8 cellular contexts compared by ENCODE assay signal in genomic region chr9:133417541-133418461, GRCh38. TPM values are rescaled to one million over a fixed set of nuclear protein-coding genes. Genes with fewer than 3 reads are reported as not detected.
DNase-seq lines count a peak whose midpoint lies in the region; ATAC-seq and TF ChIP-seq lines count a peak whose summit lies in the region.

A gene with protein sequence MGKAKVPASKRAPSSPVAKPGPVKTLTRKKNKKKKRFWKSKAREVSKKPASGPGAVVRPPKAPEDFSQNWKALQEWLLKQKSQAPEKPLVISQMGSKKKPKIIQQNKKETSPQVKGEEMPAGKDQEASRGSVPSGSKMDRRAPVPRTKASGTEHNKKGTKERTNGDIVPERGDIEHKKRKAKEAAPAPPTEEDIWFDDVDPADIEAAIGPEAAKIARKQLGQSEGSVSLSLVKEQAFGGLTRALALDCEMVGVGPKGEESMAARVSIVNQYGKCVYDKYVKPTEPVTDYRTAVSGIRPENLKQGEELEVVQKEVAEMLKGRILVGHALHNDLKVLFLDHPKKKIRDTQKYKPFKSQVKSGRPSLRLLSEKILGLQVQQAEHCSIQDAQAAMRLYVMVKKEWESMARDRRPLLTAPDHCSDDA (minus strand): TSS chr9:133418010. CDS start chr9:133417844, 166 bp downstream.

- peaks cover 43% of the 10 kb centered on the region for H3K36me3 Mint-ChIP-seq in activated T-helper 2 cell treated with anti-CD3 and anti-CD28 coated beads, Interferon-gamma antibody, Interleukin-2, Interleukin-4, amounts not matched to agents 10 μg/mL and 5 μg/mL and 100 μg/mL, durations not matched to agents 14 hours and 24 hours and 36 hours (ENCODE audit: low read depth)
- H3K36me3 Mint-ChIP-seq in nephron progenitor cell (ENCODE audit: low read depth) = peaks cover 27% of the 10 kb centered on the region
- peaks cover 40% of the 10 kb centered on the region for H3K36me3 Mint-ChIP-seq in stimulated activated naive CD8-positive, alpha-beta T cell treated with anti-CD3 and anti-CD28 coated beads, Interleukin-15, Interleukin-2, amounts not matched to agents 100 ng/mL and 50 ng/mL, for 24 hours (ENCODE audit: low read depth)

- H3K27me3 ChIP-seq in RWPE2 (ENCODE audit: insufficient read depth, poor library complexity, severe bottlenecking) = no peaks in the 10 kb centered on the region

- intact Hi-C loops in activated T-helper 2 cell treated with anti-CD3 and anti-CD28 coated beads, Interferon-gamma antibody, Interleukin-2, Interleukin-4, amounts not matched to agents 10 μg/mL and 5 μg/mL and 100 μg/mL, durations not matched to agents 14 hours and 24 hours and 36 hours (cut with micrococcal nuclease) = loop anchor here (1.0 to 5.0 kb wide), 4 partner anchors 42 to 70 kb away; partner anchors contain the start of genes MED22, RPL7A, SLC2A6 and STKLD1

- H3K4me3 ChIP-seq in RWPE2 (ENCODE audit: severe bottlenecking) = peak within 1 kb of the TSS; percentile 98
- peak within 1 kb of the TSS; percentile 92 for H3K4me3 ChIP-seq in fibroblast of pulmonary artery (replicated peaks; ENCODE audit: low read depth, low read length)

- no peaks in the 10 kb centered on the region for H3K9me3 ChIP-seq in RWPE2 (ENCODE audit: severe bottlenecking)

- H3K27ac Mint-ChIP-seq in activated T-helper 2 cell treated with anti-CD3 and anti-CD28 coated beads, Interferon-gamma antibody, Interleukin-2, Interleukin-4, amounts not matched to agents 10 μg/mL and 5 μg/mL and 100 μg/mL, durations not matched to agents 14 hours and 24 hours and 36 hours = peak within 1 kb of the TSS; percentile 88
- H3K27ac Mint-ChIP-seq in nephron progenitor cell = peak within 1 kb of the TSS; percentile 99
- peak within 1 kb of the TSS; percentile 88 for H3K27ac Mint-ChIP-seq in stimulated activated naive CD8-positive, alpha-beta T cell treated with anti-CD3 and anti-CD28 coated beads, Interleukin-15, Interleukin-2, amounts not matched to agents 100 ng/mL and 50 ng/mL, for 24 hours

- peaks cover 44% of the 10 kb centered on the region for H3K4me1 Mint-ChIP-seq in activated T-helper 2 cell treated with anti-CD3 and anti-CD28 coated beads, Interferon-gamma antibody, Interleukin-2, Interleukin-4, amounts not matched to agents 10 μg/mL and 5 μg/mL and 100 μg/mL, durations not matched to agents 14 hours and 24 hours and 36 hours (ENCODE audit: low read depth)
- peaks cover 58% of the 10 kb centered on the region for H3K4me1 Mint-ChIP-seq in nephron progenitor cell
- H3K4me1 Mint-ChIP-seq in stimulated activated naive CD8-positive, alpha-beta T cell treated with anti-CD3 and anti-CD28 coated beads, Interleukin-15, Interleukin-2, amounts not matched to agents 100 ng/mL and 50 ng/mL, for 24 hours (ENCODE audit: low read depth) = peaks cover 70% of the 10 kb centered on the region

- H3K4me1 ChIP-seq in RWPE2 (ENCODE audit: insufficient read depth, poor library complexity, severe bottlenecking) = no peaks in the 10 kb centered on the region

- H3K36me3 ChIP-seq in RWPE2 (ENCODE audit: low read depth) = peaks cover 36% of the 10 kb centered on the region

- H3K9me3 Mint-ChIP-seq in activated T-helper 2 cell treated with anti-CD3 and anti-CD28 coated beads, Interferon-gamma antibody, Interleukin-2, Interleukin-4, amounts not matched to agents 10 μg/mL and 5 μg/mL and 100 μg/mL, durations not matched to agents 14 hours and 24 hours and 36 hours = no peaks in the 10 kb centered on the region
- peaks cover 17% of the 10 kb centered on the region for H3K9me3 Mint-ChIP-seq in nephron progenitor cell
- H3K9me3 Mint-ChIP-seq in stimulated activated naive CD8-positive, alpha-beta T cell treated with anti-CD3 and anti-CD28 coated beads, Interleukin-15, Interleukin-2, amounts not matched to agents 100 ng/mL and 50 ng/mL, for 24 hours = no peaks in the 10 kb centered on the region

- TF ChIP-seq CTCF in RWPE2 (IDR thresholded peaks at IDR 0.05; ENCODE audit: poor library complexity, severe bottlenecking) = no peak
- no peak for TF ChIP-seq CTCF in fibroblast of pulmonary artery (IDR thresholded peaks at IDR 0.05; ENCODE audit: low read length, missing control alignments)
- TF ChIP-seq CTCF in nephron progenitor cell (IDR thresholded peaks at IDR 0.05) = no peak

- H3K27me3 Mint-ChIP-seq in activated T-helper 2 cell treated with anti-CD3 and anti-CD28 coated beads, Interferon-gamma antibody, Interleukin-2, Interleukin-4, amounts not matched to agents 10 μg/mL and 5 μg/mL and 100 μg/mL, durations not matched to agents 14 hours and 24 hours and 36 hours (ENCODE audit: low read depth) = no peaks in the 10 kb centered on the region
- H3K27me3 Mint-ChIP-seq in nephron progenitor cell (ENCODE audit: low read depth, poor library complexity) = peaks cover 2% of the 10 kb centered on the region
- H3K27me3 Mint-ChIP-seq in stimulated activated naive CD8-positive, alpha-beta T cell treated with anti-CD3 and anti-CD28 coated beads, Interleukin-15, Interleukin-2, amounts not matched to agents 100 ng/mL and 50 ng/mL, for 24 hours = no peaks in the 10 kb centered on the region

- ATAC-seq in GM21576 (IDR thresholded peaks at IDR 0.05; ENCODE audit: unreplicated experiment) (peak; percentile 57), RWPE2 (ENCODE audit: low read depth) (peak; percentile 93)

- H3K4me3 Mint-ChIP-seq in activated T-helper 2 cell treated with anti-CD3 and anti-CD28 coated beads, Interferon-gamma antibody, Interleukin-2, Interleukin-4, amounts not matched to agents 10 μg/mL and 5 μg/mL and 100 μg/mL, durations not matched to agents 14 hours and 24 hours and 36 hours (ENCODE audit: low read depth) = peak within 1 kb of the TSS; percentile 93
- peak within 1 kb of the TSS; percentile 95 for H3K4me3 Mint-ChIP-seq in nephron progenitor cell
- H3K4me3 Mint-ChIP-seq in stimulated activated naive CD8-positive, alpha-beta T cell treated with anti-CD3 and anti-CD28 coated beads, Interleukin-15, Interleukin-2, amounts not matched to agents 100 ng/mL and 50 ng/mL, for 24 hours = peak within 1 kb of the TSS; percentile 93

- peak within 1 kb of the TSS; percentile 39 for H3K27ac ChIP-seq in RWPE2 (ENCODE audit: poor library complexity, severe bottlenecking)

- DNase-seq in DMS53 (lab: John Stamatoyannopoulos, UW) (peak; percentile 93), KG1 (lab: John Stamatoyannopoulos, UW) (peak; percentile 73), RWPE2 (ENCODE audit: low spot score) (peak; percentile 91), fibroblast of pulmonary artery (ENCODE audit: low read depth) (peak; percentile 89), nephron progenitor cell (peak; percentile 88)
- DNase-seq in activated T-helper 2 cell treated with anti-CD3 and anti-CD28 coated beads, Interferon-gamma antibody, Interleukin-2, Interleukin-4, amounts not matched to agents 10 μg/mL and 5 μg/mL and 100 μg/mL, durations not matched to agents 14 hours and 24 hours and 36 hours (ENCODE audit: low spot score) = peak; percentile 84

RNA-seq across cellular contexts. Expression of the gene that starts here (rescaled TPM):
- 31.7 and 32.8 TPM in 2 replicates for total RNA-seq in activated T-helper 2 cell treated with anti-CD3 and anti-CD28 coated beads, Interferon-gamma antibody, Interleukin-2, Interleukin-4, amounts not matched to agents 10 μg/mL and 5 μg/mL and 100 μg/mL, durations not matched to agents 14 hours and 24 hours and 36 hours

Comparison
In these comparisons a context has a peak if more than half of its experiments do, and no peak if none do; other contexts are left out.
1. Peak in every context shown above with its lines: DNase-seq, ATAC-seq, H3K4me3 ChIP-seq and H3K27ac ChIP-seq.